In the genomic region with DNA sequence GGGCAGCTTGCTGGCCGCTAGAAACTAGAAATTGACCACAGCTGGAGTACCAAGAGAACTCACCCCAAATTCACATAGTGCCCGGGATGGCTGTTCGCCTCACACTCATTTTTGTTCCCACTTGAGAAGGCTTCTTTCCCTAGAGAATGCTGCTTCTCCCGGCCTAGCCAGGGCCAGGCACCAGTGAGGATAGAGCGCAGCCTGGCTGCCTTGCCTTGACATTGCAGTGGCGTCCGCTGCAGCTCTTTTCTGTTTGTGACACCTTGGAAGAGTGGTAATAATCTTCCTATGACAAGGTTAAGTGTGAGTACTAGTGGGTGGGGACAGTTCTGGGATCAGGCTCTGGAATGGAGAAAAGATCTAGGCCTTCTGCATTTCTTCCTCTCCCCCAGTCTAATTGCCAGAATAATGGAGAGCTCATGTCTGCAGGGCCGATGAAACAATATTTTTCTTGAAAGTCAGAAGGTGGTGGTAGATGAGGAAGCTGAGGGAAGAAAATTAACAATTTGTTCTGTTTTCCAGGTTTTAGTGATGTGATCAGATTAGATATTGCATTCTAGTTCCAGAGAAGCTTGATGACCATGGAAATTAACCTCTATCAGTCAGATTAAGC, we compare ENCODE assay signal across 8 cellular contexts. TPM values are rescaled to one million over a fixed set of nuclear protein-coding genes. Genes with fewer than 3 reads are reported as not detected.
DNase-seq lines count a peak whose midpoint lies in the region; ATAC-seq, FAIRE-seq and TF ChIP-seq lines count a peak whose summit lies in the region.

No MANE protein-coding gene starts in this region.

- peak; percentile 81 for TF ChIP-seq CTCF in A549 (IDR thresholded peaks at IDR 0.05)
- peak; percentile 80 to 97 for TF ChIP-seq CTCF in left lung (IDR thresholded peaks at IDR 0.05)

- DNase-seq in A549 (ENCODE audit: low read depth in 1 of 2, low spot score in 1 of 2) (peak; percentile 69 to 87), NCI-H2227 treated with DMSO at 0.1 percent for 48 hours (lab: John Stamatoyannopoulos, UW) (peak; percentile 72), dermis blood vessel endothelial cell (peak; percentile 87), left lung (peak; percentile 82 to 87)
- peak; percentile 57 for DNase-seq in activated CD4-positive, CD25-positive, alpha-beta regulatory T cell treated with anti-CD3 and anti-CD28 coated beads, Interleukin-2, amount 50 U/mL, for 72 hours
- DNase-seq in stimulated activated CD4-positive, alpha-beta T cell treated with anti-CD3 and anti-CD28 coated beads, Interleukin-2, amount 100 ng/mL, for 24 hours, result peak; percentile 70

- TF ChIP-seq RAD21 in A549 (conservative IDR thresholded peaks at IDR 0.05 in 1 of 2, IDR thresholded peaks at IDR 0.05 in 1 of 2), result peak; percentile 87 to 90

- no peak for TF ChIP-seq EP300 in A549 (IDR thresholded peaks at IDR 0.05)

- CTCF ChIA-PET in A549 (lab: Yijun Ruan, JAX), result interaction anchor here (0.9 to 13.3 kb wide), 35 partner anchors 9 to 413 kb away, joined by 3 to 292 read pairs (median 7); a partner anchor contains a TSS

- peak; percentile 68 to 72 for ATAC-seq in A549
- ATAC-seq in GM18511 (IDR thresholded peaks at IDR 0.05; ENCODE audit: unreplicated experiment), result peak; percentile 50
- ATAC-seq in HG03159 (IDR thresholded peaks at IDR 0.05; ENCODE audit: unreplicated experiment), result peak; percentile 33
- ATAC-seq in left lung, result peak; percentile 82

- H3K4me2 ChIP-seq in A549, result peak overlapping the region; percentile 87

- H3K27ac ChIP-seq in A549 (peak overlapping the region; percentile 96 to 97), left lung (peak overlapping the region; percentile 97 to 98)

- H3K4me3 ChIP-seq in A549 (peak overlapping the region; percentile 57), left lung (peak overlapping the region; percentile 54 to 71)

- H3K9me3 ChIP-seq in A549 (no peaks in the 10 kb centered on the region), left lung (no peaks in the 10 kb centered on the region)

- H3K27me3 ChIP-seq in left lung, result no peaks in the 10 kb centered on the region

- peaks cover 77% of the 10 kb centered on the region for H3K4me1 ChIP-seq in A549
- H3K4me1 ChIP-seq in left lung, result peaks cover 20 to 45% of the 10 kb centered on the region in 2 donors

- POLR2A ChIA-PET in A549 (lab: Yijun Ruan, JAX), result interaction anchor here (0.8 to 2.8 kb wide), 8 partner anchors 9 to 90 kb away, joined by 3 to 19 read pairs (median 6); a partner anchor contains a TSS

- intact Hi-C loops in left lung (cut with DNase I), result no loop called here

- no peaks in the 10 kb centered on the region for H3K36me3 ChIP-seq in left lung

- 11% methylated on average over 8 of the region's 8 CpGs for WGBS in A549 (ENCODE audit: missing lambda C conversion rate)

- FAIRE-seq in A549 (lab: Jason Lieb, UNC), result no peak

- no peak for TF ChIP-seq POLR2A in A549 (IDR thresholded peaks at IDR 0.05; ENCODE audit: low read length)

TF ChIP-seq in A549, 52 proteins besides CTCF, POLR2A, EP300 and RAD21:
- TF ChIP-seq POLR2AphosphoS2 (conservative IDR thresholded peaks at IDR 0.05; ENCODE audit: low read length) (no peak), ZNF302 (CRISPR knock-in tag; IDR thresholded peaks at IDR 0.05) (no peak), SMC3 (IDR thresholded peaks at IDR 0.05) (peak; percentile 76)

RNA-seq across cellular contexts. Expression of a gene that starts 3.7 kb away (rescaled TPM):
- polyA plus RNA-seq in A549 (2011; rRNA removed) (0.81 and 1.0 TPM in 2 replicates), A549 (2017; fragmentation: RNase III; extraction: RNeasy Plus Mini Kit Qiagen cat#74134 plus additional on column Dnase treatment) (0.54 to 0.83 TPM (median 0.64 TPM) in 3 replicates)
- polyA plus RNA-seq in A549 (2012; cell fraction: cytosol; rRNA removed), result 0.33 and 0.45 TPM in 2 replicates
- polyA plus RNA-seq in A549 (2012; cell fraction: nucleus; rRNA removed), result 0.55 and 0.61 TPM in 2 replicates
- 0.45 and 0.73 TPM in 2 replicates for polyA minus RNA-seq in A549 (2011; rRNA and poly(A)+ RNA removed)
- total RNA-seq in dermis blood vessel endothelial cell (0.19 TPM in 1 of 2 replicates, not detected in the other), left lung (under 1 TPM; 0.58 to 0.85 TPM)

RNA-seq across cellular contexts. Expression of a gene that starts 6.1 kb away (rescaled TPM):
- polyA plus RNA-seq in A549 (2011; rRNA removed) (17.3 and 18.5 TPM in 2 replicates), A549 (2017; fragmentation: RNase III; extraction: RNeasy Plus Mini Kit Qiagen cat#74134 plus additional on column Dnase treatment) (21.5 to 31.0 TPM (median 29.8 TPM) in 3 replicates)
- polyA plus RNA-seq in A549 (2012; cell fraction: cytosol; rRNA removed), result 27.7 and 44.4 TPM in 2 replicates
- 69.3 and 96.5 TPM in 2 replicates for polyA plus RNA-seq in A549 (2012; cell fraction: nucleus; rRNA removed)
- polyA minus RNA-seq in A549 (2011; rRNA and poly(A)+ RNA removed), result 14.0 and 17.0 TPM in 2 replicates
- total RNA-seq in dermis blood vessel endothelial cell (5.1 and 7.0 TPM in 2 replicates), left lung (10 to 100 TPM; 33.7 to 40.8 TPM)

RNA-seq across cellular contexts. Expression of a gene that starts 34.5 kb away (rescaled TPM):
- polyA plus RNA-seq in A549 (2011; rRNA removed) (7.8 and 12.9 TPM in 2 replicates), A549 (2017; fragmentation: RNase III; extraction: RNeasy Plus Mini Kit Qiagen cat#74134 plus additional on column Dnase treatment) (7.9 to 9.9 TPM (median 9.6 TPM) in 3 replicates)
- 11.9 and 15.3 TPM in 2 replicates for polyA plus RNA-seq in A549 (2012; cell fraction: cytosol; rRNA removed)
- 33.3 and 42.3 TPM in 2 replicates for polyA plus RNA-seq in A549 (2012; cell fraction: nucleus; rRNA removed)
- polyA minus RNA-seq in A549 (2011; rRNA and poly(A)+ RNA removed), result 17.8 and 19.7 TPM in 2 replicates
- total RNA-seq in dermis blood vessel endothelial cell (6.2 and 7.3 TPM in 2 replicates), left lung (10 to 100 TPM; 34.7 to 41.5 TPM)

RNA-seq across cellular contexts. Expression of a gene that starts 46.9 kb away (rescaled TPM):
- polyA plus RNA-seq in A549 (2011; rRNA removed) (not detected in 2 replicates), A549 (2017; fragmentation: RNase III; extraction: RNeasy Plus Mini Kit Qiagen cat#74134 plus additional on column Dnase treatment) (not detected in 3 replicates)
- polyA plus RNA-seq in A549 (2012; cell fraction: cytosol; rRNA removed), result not detected in 2 replicates
- polyA plus RNA-seq in A549 (2012; cell fraction: nucleus; rRNA removed), result not detected in 2 replicates
- not detected in 2 replicates for polyA minus RNA-seq in A549 (2011; rRNA and poly(A)+ RNA removed)
- total RNA-seq in dermis blood vessel endothelial cell (not detected in 2 replicates), left lung (not detected)

RNA-seq across cellular contexts. Expression of a gene that starts 51.3 kb away (rescaled TPM):
- not detected in 2 replicates for polyA plus RNA-seq in A549 (2011; rRNA removed)
- polyA plus RNA-seq in A549 (2012; cell fraction: cytosol; rRNA removed), result not detected in 2 replicates
- not detected in 2 replicates for polyA plus RNA-seq in A549 (2012; cell fraction: nucleus; rRNA removed)
- not detected in 3 replicates for polyA plus RNA-seq in A549 (2017; fragmentation: RNase III; extraction: RNeasy Plus Mini Kit Qiagen cat#74134 plus additional on column Dnase treatment)
- polyA minus RNA-seq in A549 (2011; rRNA and poly(A)+ RNA removed), result not detected in 2 replicates
- not detected in 2 replicates for total RNA-seq in dermis blood vessel endothelial cell
- total RNA-seq in left lung, result not detected

Comparison
In these comparisons a context has a peak if more than half of its experiments do, and no peak if none do; other contexts are left out.
1. Peak in every context shown above with its lines: DNase-seq, ATAC-seq, H3K4me3 ChIP-seq and H3K27ac ChIP-seq.